Comparison of ENCODE assay signal across 6 cellular contexts in genomic region chr17:47850373-47850691, GRCh38. TPM values are rescaled to one million over a fixed set of nuclear protein-coding genes. Genes with fewer than 3 reads are reported as not detected.
DNase-seq lines count a peak whose midpoint lies in the region; ATAC-seq, FAIRE-seq and TF ChIP-seq lines count a peak whose summit lies in the region.

No MANE protein-coding gene starts in this region.

- H3K4me3 Mint-ChIP-seq in CD4-positive, alpha-beta T cell = peak overlapping the region; percentile 45
- peak overlapping the region; percentile 76 for H3K4me3 Mint-ChIP-seq in T-helper 17 cell

- H3K36me3 Mint-ChIP-seq in CD4-positive, alpha-beta T cell (ENCODE audit: low read depth) = no peaks in the 10 kb centered on the region
- H3K36me3 Mint-ChIP-seq in T-helper 17 cell (ENCODE audit: low read depth) = peaks cover 1% of the 10 kb centered on the region

- peaks cover 0 to 26% of the 10 kb centered on the region in 2 donors for H3K4me1 ChIP-seq in left lung

- ATAC-seq in CD4-positive, alpha-beta T cell (ENCODE audit: poor library complexity) = no peak
- ATAC-seq in T-helper 17 cell = no peak
- peak; percentile 8 for ATAC-seq in left lung
- no peak for ATAC-seq in GM18870 (IDR thresholded peaks at IDR 0.05; ENCODE audit: unreplicated experiment)

- H3K4me3 ChIP-seq in left lung = peak overlapping the region; percentile 24 to 35

- peaks cover 90% of the 10 kb centered on the region for H3K27me3 ChIP-seq in CD4-positive, alpha-beta T cell (ENCODE audit: control insufficient read depth, insufficient read depth, low read length)
- peaks cover 51 to 100% of the 10 kb centered on the region in 2 donors for H3K27me3 ChIP-seq in left lung

- no peak overlapping the region for H3K27ac ChIP-seq in CD4-positive, alpha-beta T cell (ENCODE audit: low read depth, low read length)
- H3K27ac ChIP-seq in left lung = peak overlapping the region in 1 of 2 donors; percentile 55

- peaks cover 24% of the 10 kb centered on the region for H3K4me1 Mint-ChIP-seq in CD4-positive, alpha-beta T cell (ENCODE audit: low read depth)
- H3K4me1 Mint-ChIP-seq in T-helper 17 cell = peaks cover 32% of the 10 kb centered on the region

- H3K36me3 ChIP-seq in left lung = no peaks in the 10 kb centered on the region

- intact Hi-C loops in CD4-positive, alpha-beta T cell (cut with DNase I, micrococcal nuclease) = no loop called here
- intact Hi-C loops in left lung (cut with DNase I) = no loop called here

- H3K27me3 Mint-ChIP-seq in CD4-positive, alpha-beta T cell = peaks cover 87% of the 10 kb centered on the region
- peaks cover 81% of the 10 kb centered on the region for H3K27me3 Mint-ChIP-seq in T-helper 17 cell

- POLR2A ChIA-PET in CD4-positive, alpha-beta T cell (lab: Charles Lee) = interaction anchor here (1.1 to 2.0 kb wide), 3 partner anchors 9 to 45 kb away, joined by 4 to 9 read pairs (median 5); partner anchors contain the start of genes SCRN2 and SP2

- CTCF ChIA-PET in CD4-positive, alpha-beta T cell (lab: Charles Lee) = interaction anchor here (1.2 to 8.4 kb wide), 3 partner anchors 9 to 39 kb away, joined by 6 to 86 read pairs (median 6); partner anchors contain the start of gene SCRN2

- no peak overlapping the region for H3K27ac Mint-ChIP-seq in CD4-positive, alpha-beta T cell
- H3K27ac Mint-ChIP-seq in T-helper 17 cell = no peak overlapping the region

- DNase-seq in CD4-positive, alpha-beta T cell = no peak
- DNase-seq in T-helper 17 cell = no peak
- no peak for DNase-seq in left lung
- no peak for DNase-seq in epidermal melanocyte (ENCODE audit: insufficient read length, low spot score)
- no peak for DNase-seq in D721Med (ENCODE audit: insufficient read length, low spot score)

- no peaks in the 10 kb centered on the region for H3K9me3 Mint-ChIP-seq in CD4-positive, alpha-beta T cell

- TF ChIP-seq CTCF in CD4-positive, alpha-beta T cell (IDR thresholded peaks at IDR 0.05) = no peak
- TF ChIP-seq CTCF in left lung (IDR thresholded peaks at IDR 0.05) = no peak
- TF ChIP-seq CTCF in D721Med (IDR thresholded peaks at IDR 0.05; ENCODE audit: insufficient read depth, missing control alignments) = no peak

- FAIRE-seq in D721Med (lab: Jason Lieb, UNC) = no peak

- H3K9me3 ChIP-seq in CD4-positive, alpha-beta T cell (ENCODE audit: control insufficient read depth, low read length) = no peaks in the 10 kb centered on the region
- H3K9me3 ChIP-seq in T-helper 17 cell (ENCODE audit: control insufficient read depth, low read length, poor library complexity, severe bottlenecking) (no peaks in the 10 kb centered on the region), left lung (no peaks in the 10 kb centered on the region)

RNA-seq across cellular contexts. Expression of gene SP6, which starts 0.6 kb away (rescaled TPM):
- under 1 TPM; 0.17 to 0.27 TPM for total RNA-seq in CD4-positive, alpha-beta T cell
- total RNA-seq in T-helper 17 cell (under 1 TPM; 0.20 to 0.21 TPM), left lung (1 to 10 TPM in 1 of 2 donors, under 1 TPM in 1; 0.79 to 1.5 TPM)

RNA-seq across cellular contexts. Expression of gene SCRN2, which starts 9.3 kb away (rescaled TPM):
- 10 to 100 TPM; 15.3 to 17.2 TPM for total RNA-seq in CD4-positive, alpha-beta T cell
- total RNA-seq in T-helper 17 cell (10 to 100 TPM; 21.4 to 27.1 TPM), left lung (10 to 100 TPM; 26.4 to 33.1 TPM)

RNA-seq across cellular contexts. Expression of gene LRRC46, which starts 18.9 kb away (rescaled TPM):
- under 1 TPM; 0.42 to 0.85 TPM for total RNA-seq in CD4-positive, alpha-beta T cell
- under 1 TPM; 0.90 to 0.99 TPM for total RNA-seq in T-helper 17 cell
- 1 to 10 TPM in 1 of 2 donors, under 1 TPM in 1; 0.44 to 6.7 TPM for total RNA-seq in left lung

RNA-seq across cellular contexts. Expression of gene MRPL10, which starts 19.0 kb away (rescaled TPM):
- 10 to 100 TPM; 49.0 to 51.4 TPM for total RNA-seq in CD4-positive, alpha-beta T cell
- total RNA-seq in T-helper 17 cell = 10 to 100 TPM; 82.3 to 90.2 TPM
- total RNA-seq in left lung = 10 to 100 TPM; 26.2 to 27.3 TPM

RNA-seq across cellular contexts. Expression of gene OSBPL7, which starts 28.7 kb away (rescaled TPM):
- total RNA-seq in CD4-positive, alpha-beta T cell = 10 to 100 TPM; 30.1 to 30.8 TPM
- total RNA-seq in T-helper 17 cell = 10 to 100 TPM; 52.4 to 59.6 TPM
- total RNA-seq in left lung = 10 to 100 TPM; 20.3 to 36.4 TPM
